Comparison of ENCODE assay signal across 16 cellular contexts in the genomic region with DNA sequence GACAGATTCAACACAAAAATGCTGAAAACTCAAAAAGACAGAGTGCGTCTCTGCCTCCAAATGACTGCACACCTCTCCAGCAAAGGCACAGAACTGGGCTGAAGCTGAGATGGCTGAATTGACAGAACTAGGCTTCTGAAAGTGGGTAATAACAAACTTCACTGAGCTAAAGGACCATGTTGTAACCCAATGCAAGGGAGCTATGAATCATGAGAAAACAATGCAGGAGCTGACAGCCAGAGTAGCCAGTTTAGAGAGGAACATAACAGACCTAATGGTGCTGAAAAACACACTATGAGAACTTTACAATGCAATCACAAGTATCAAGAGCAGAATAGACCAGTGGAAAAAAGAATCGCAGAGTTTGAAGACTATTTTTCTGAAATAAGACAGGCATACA. TPM values are rescaled to one million over a fixed set of nuclear protein-coding genes. Genes with fewer than 3 reads are reported as not detected.
A peak's percentile ranks its signal among the peaks of the same experiment; 100 is the strongest.
DNase-seq lines count a peak whose midpoint lies in the region; ATAC-seq, FAIRE-seq and TF ChIP-seq lines count a peak whose summit lies in the region.
"Had no signal": no experiment of that assay in that cellular context is flagged by ENCODE, and none has a peak within 500 bp of the region (broad histone marks: within the 10 kb centered on the region; RNA-seq: fewer than 3 reads in every experiment).

No MANE protein-coding gene starts in this region.

- H3K9me3 Mint-ChIP-seq in osteocyte (ENCODE audit: unreplicated experiment) (peaks cover 26% of the 10 kb centered on the region), neural progenitor cell (peaks cover 34% of the 10 kb centered on the region)

- H3F3A ChIP-seq in neural progenitor cell (ENCODE audit: low read depth), result no peaks in the 10 kb centered on the region

- no peak overlapping the region for H3K27ac ChIP-seq in fibroblast of lung (ENCODE audit: insufficient read depth, low read length)
- H3K27ac ChIP-seq in neural progenitor cell, result no peak overlapping the region
- H3K27ac ChIP-seq: Peyer's patch had no signal

- TF ChIP-seq CTCF in fibroblast of lung (conservative IDR thresholded peaks at IDR 0.05 in 1 of 2, IDR thresholded peaks at IDR 0.05 in 1 of 2; ENCODE audit: low read depth in 1 of 2, low read length in 2 of 2) (no peak), osteocyte (IDR thresholded peaks at IDR 0.05) (no peak), neural progenitor cell (IDR thresholded peaks at IDR 0.05) (no peak)

- FAIRE-seq in RCC 7860 (lab: Jason Lieb, UNC), result peak; percentile 91

- peak overlapping the region; percentile 70 for H3K27ac Mint-ChIP-seq in osteocyte (ENCODE audit: unreplicated experiment)
- no peak overlapping the region for H3K27ac Mint-ChIP-seq in neural progenitor cell
- H3K27ac Mint-ChIP-seq: activated CD8-positive, alpha-beta T cell treated with anti-CD3 and anti-CD28 coated beads for 36 hours; activated T-helper 2 cell treated with anti-CD3 and anti-CD28 coated beads, Interferon-gamma antibody, Interleukin-2, Interleukin-4, amounts not matched to agents 10 μg/mL and 5 μg/mL and 100 μg/mL, durations not matched to agents 14 hours and 24 hours and 36 hours had no signal

- no peaks in the 10 kb centered on the region for H4K20me1 ChIP-seq in fibroblast of lung (ENCODE audit: control insufficient read depth, extremely low read depth, insufficient read depth, low read length)
- no peaks in the 10 kb centered on the region for H4K20me1 ChIP-seq in neural progenitor cell (ENCODE audit: low read depth)

- H3K36me3 ChIP-seq in fibroblast of lung (ENCODE audit: control insufficient read depth, insufficient read depth, low read length) (no peaks in the 10 kb centered on the region), neural progenitor cell (no peaks in the 10 kb centered on the region)
- H3K36me3 ChIP-seq: Peyer's patch had no signal

- H3K4me3 ChIP-seq in fibroblast of lung (replicated peaks in 1 of 4; ENCODE audit: control extremely low read depth in 1 of 4, insufficient read depth in 1 of 4, low read depth in 3 of 4, low read length in 4 of 4) (no peak overlapping the region), neural progenitor cell (no peak overlapping the region)
- H3K4me3 ChIP-seq: Peyer's patch had no signal

- DNase-seq in GM04504 (ENCODE audit: low read depth) (peak; percentile 50), RCC 7860 (ENCODE audit: low spot score) (peak; percentile 84), fibroblast of lung (ENCODE audit: low read depth in 2 of 2) (peak; percentile 84 to 90), osteocyte (ENCODE audit: extremely low spot score, unreplicated experiment) (no peak), middle frontal gyrus (ENCODE audit: extremely low spot score, low spot score) (no peak), Right ventricle myocardium superior (no peak), neural progenitor cell (ENCODE audit: low spot score) (no peak)
- DNase-seq in activated CD4-positive, CD25-positive, alpha-beta regulatory T cell treated with anti-CD3 and anti-CD28 coated beads, Interleukin-2, amount 50 U/mL, for 72 hours, result no peak
- DNase-seq: activated CD8-positive, alpha-beta T cell treated with anti-CD3 and anti-CD28 coated beads for 36 hours; COR-L47; NCI-H1092; nucleus accumbens; Peyer's patch; stimulated activated CD4-positive, alpha-beta T cell treated with anti-CD3 and anti-CD28 coated beads, Interleukin-12 subunit alpha, Interleukin-12 subunit beta, amount 100 ng/mL, for 4 hours; T-helper 9 cell had no signal

- H3K4me2 ChIP-seq in fibroblast of lung (ENCODE audit: extremely low read depth, insufficient read depth, low read length) (no peak overlapping the region), neural progenitor cell (no peak overlapping the region)

- no peaks in the 10 kb centered on the region for H3K27me3 ChIP-seq in fibroblast of lung (ENCODE audit: control insufficient read depth, insufficient read depth, low read length)
- no peaks in the 10 kb centered on the region for H3K27me3 ChIP-seq in neural progenitor cell
- H3K27me3 ChIP-seq: Peyer's patch had no signal

- H3K4me1 Mint-ChIP-seq in osteocyte (ENCODE audit: unreplicated experiment) (peaks cover 27% of the 10 kb centered on the region), neural progenitor cell (no peaks in the 10 kb centered on the region)

- H3K4me3 Mint-ChIP-seq in osteocyte (ENCODE audit: unreplicated experiment) (no peak overlapping the region), neural progenitor cell (no peak overlapping the region)
- H3K4me3 Mint-ChIP-seq: activated CD8-positive, alpha-beta T cell treated with anti-CD3 and anti-CD28 coated beads for 36 hours had no signal

- H3K9ac ChIP-seq in fibroblast of lung (ENCODE audit: insufficient read depth, low read length), result no peak overlapping the region
- H3K9ac ChIP-seq in neural progenitor cell, result no peak overlapping the region

- H3K27me3 Mint-ChIP-seq in osteocyte (ENCODE audit: unreplicated experiment) (no peaks in the 10 kb centered on the region), neural progenitor cell (ENCODE audit: insufficient read depth, low read depth) (peaks cover 3% of the 10 kb centered on the region)
- H3K27me3 Mint-ChIP-seq: activated CD8-positive, alpha-beta T cell treated with anti-CD3 and anti-CD28 coated beads for 36 hours had no signal

- H3K4me1 ChIP-seq in fibroblast of lung (ENCODE audit: control insufficient read depth, extremely low read depth, insufficient read depth, low read length) (no peaks in the 10 kb centered on the region), neural progenitor cell (no peaks in the 10 kb centered on the region)
- H3K4me1 ChIP-seq: Peyer's patch had no signal

- no peak overlapping the region for H2AFZ ChIP-seq in fibroblast of lung (ENCODE audit: low read length)
- no peak overlapping the region for H2AFZ ChIP-seq in neural progenitor cell (replicated peaks)

- H3K9me3 ChIP-seq in fibroblast of lung (ENCODE audit: control insufficient read depth, insufficient read depth, low read depth, low read length) (no peaks in the 10 kb centered on the region), neural progenitor cell (ENCODE audit: low read depth) (peaks cover 6% of the 10 kb centered on the region)

- H3K36me3 Mint-ChIP-seq in osteocyte (ENCODE audit: unreplicated experiment) (peaks cover 20% of the 10 kb centered on the region), neural progenitor cell (peaks cover 4% of the 10 kb centered on the region)

- ATAC-seq in Right ventricle myocardium superior (ENCODE audit: poor library complexity), result no peak
- ATAC-seq: activated CD8-positive, alpha-beta T cell treated with anti-CD3 and anti-CD28 coated beads for 36 hours had no signal

- intact Hi-C loops in Right ventricle myocardium superior (cut with DNase I), result no loop called here

- H3K79me2 ChIP-seq in fibroblast of lung (ENCODE audit: control insufficient read depth, insufficient read depth, low read length), result no peaks in the 10 kb centered on the region
- no peaks in the 10 kb centered on the region for H3K79me2 ChIP-seq in neural progenitor cell (ENCODE audit: low read depth)

RNA-seq across cellular contexts. Expression of a gene that starts 10.1 kb away (rescaled TPM):
- total RNA-seq in fibroblast of lung (19.2 and 24.7 TPM in 2 replicates), osteocyte (12.5 and 14.8 TPM in 2 replicates), Right ventricle myocardium superior (30.6 TPM), neural progenitor cell (ENCODE audit: low replicate concordance) (16.8 and 21.9 TPM in 2 replicates)
- polyA plus RNA-seq in fibroblast of lung, result 14.7 and 16.0 TPM in 2 replicates
- 21.4 and 22.5 TPM in 2 replicates for polyA plus RNA-seq in fibroblast of lung (2012)
- polyA minus RNA-seq in fibroblast of lung (ENCODE audit: low replicate concordance), result 3.3 and 6.7 TPM in 2 replicates

RNA-seq across cellular contexts. Expression of a gene that starts 52.6 kb away (rescaled TPM):
- total RNA-seq in fibroblast of lung (39.0 and 47.7 TPM in 2 replicates), osteocyte (84.9 and 89.9 TPM in 2 replicates), Right ventricle myocardium superior (59.3 TPM), neural progenitor cell (ENCODE audit: low replicate concordance) (18.6 and 25.6 TPM in 2 replicates)
- 102 and 108 TPM in 2 replicates for polyA plus RNA-seq in fibroblast of lung
- 107 and 120 TPM in 2 replicates for polyA plus RNA-seq in fibroblast of lung (2012)
- 8.9 and 19.6 TPM in 2 replicates for polyA minus RNA-seq in fibroblast of lung (ENCODE audit: low replicate concordance)

RNA-seq across cellular contexts. Expression of a gene that starts 52.8 kb away (rescaled TPM):
- total RNA-seq in fibroblast of lung (2.6 and 3.0 TPM in 2 replicates), osteocyte (2.0 TPM in 2 replicates), Right ventricle myocardium superior (1.3 TPM), neural progenitor cell (ENCODE audit: low replicate concordance) (0.93 and 1.7 TPM in 2 replicates)
- 1.4 and 1.6 TPM in 2 replicates for polyA plus RNA-seq in fibroblast of lung
- 0.93 and 0.96 TPM in 2 replicates for polyA plus RNA-seq in fibroblast of lung (2012)
- 0.96 and 0.98 TPM in 2 replicates for polyA minus RNA-seq in fibroblast of lung (ENCODE audit: low replicate concordance)

Comparison
In these comparisons a context has a peak if more than half of its experiments do, and no peak if none do; other contexts are left out.
1. DNase-seq: peak in GM04504 (single experiment), RCC 7860 (single experiment) and fibroblast of lung (2 of 2); none in osteocyte (single experiment), middle frontal gyrus (single experiment), activated CD4-positive, CD25-positive, alpha-beta regulatory T cell treated with anti-CD3 and anti-CD28 coated beads, Interleukin-2, amount 50 U/mL, for 72 hours (single experiment), Right ventricle myocardium superior (single experiment) and neural progenitor cell (single experiment).